21 cellular contexts compared by ENCODE assay signal in genomic region chr14:34437729-34438080, GRCh38.
"Had no signal": no experiment of that assay in that cellular context is flagged by ENCODE, and none has a peak within 500 bp of the region (broad histone marks: within the 10 kb centered on the region; RNA-seq: fewer than 3 reads in every experiment).

No MANE protein-coding gene starts in this region.

- H3K4me1 ChIP-seq: ascending aorta had no signal

- H3K9me3 Mint-ChIP-seq: activated B cell treated with CpG ODN at 0.5 μM for 24 hours; activated naive CD4-positive, alpha-beta T cell treated with anti-CD3 and anti-CD28 coated beads, Interleukin-2, amount 50 U/mL, for 72 hours; activated T-cell treated with anti-CD3 and anti-CD28 coated beads, Interleukin-2, amount 50 U/mL, for 24 hours; activated T-helper 17 cell treated with anti-CD3 and anti-CD28 coated beads, Interleukin-2, amount 50 U/mL, for 72 hours; stimulated activated effector memory CD8-positive, alpha-beta T cell treated with anti-CD3 and anti-CD28 coated beads, Interleukin-12 subunit alpha, Interleukin-12 subunit beta, amount 100 ng/mL, for 72 hours had no signal

- H3K36me3 Mint-ChIP-seq: stimulated activated effector memory CD8-positive, alpha-beta T cell treated with anti-CD3 and anti-CD28 coated beads, Interleukin-12 subunit alpha, Interleukin-12 subunit beta, amount 100 ng/mL, for 72 hours had no signal

- H3K4me3 ChIP-seq: ascending aorta, left lung, thoracic aorta had no signal

- H2AFZ ChIP-seq: parathyroid adenoma had no signal

- H3K9ac ChIP-seq: parathyroid adenoma had no signal

- H3K27me3 ChIP-seq: ascending aorta, brain microvascular endothelial cell, left lung had no signal

- H3K27ac Mint-ChIP-seq: activated CD4-positive, alpha-beta T cell treated with anti-CD3 and anti-CD28 coated beads for 36 hours; activated T-cell treated with anti-CD3 and anti-CD28 coated beads, Interleukin-2, amount 50 U/mL, for 24 hours; activated T-helper 17 cell treated with anti-CD3 and anti-CD28 coated beads, Interleukin-2, amount 50 U/mL, for 72 hours; stimulated activated effector memory CD8-positive, alpha-beta T cell treated with anti-CD3 and anti-CD28 coated beads, Interleukin-12 subunit alpha, Interleukin-12 subunit beta, amount 100 ng/mL, for 72 hours had no signal

- H3K27ac ChIP-seq: ascending aorta, epithelial cell of prostate, left lung, parathyroid adenoma, thoracic aorta had no signal

- H3K4me1 Mint-ChIP-seq: activated CD4-positive, alpha-beta T cell treated with anti-CD3 and anti-CD28 coated beads for 36 hours had no signal

- H3K36me3 ChIP-seq: brain microvascular endothelial cell, thoracic aorta had no signal

- H3K9me3 ChIP-seq: ascending aorta, left lung, thoracic aorta had no signal

- H3K4me3 Mint-ChIP-seq: activated B cell treated with CpG ODN at 0.5 μM for 24 hours; activated CD4-positive, alpha-beta T cell treated with anti-CD3 and anti-CD28 coated beads for 36 hours; activated T-cell treated with anti-CD3 and anti-CD28 coated beads, Interleukin-2, amount 50 U/mL, for 24 hours; activated T-helper 17 cell treated with anti-CD3 and anti-CD28 coated beads, Interleukin-2, amount 50 U/mL, for 72 hours; stimulated activated effector memory CD8-positive, alpha-beta T cell treated with anti-CD3 and anti-CD28 coated beads, Interleukin-12 subunit alpha, Interleukin-12 subunit beta, amount 100 ng/mL, for 72 hours had no signal

- DNase-seq: activated B cell treated with CpG ODN at 0.5 μM for 24 hours; activated CD4-positive, alpha-beta T cell treated with anti-CD3 and anti-CD28 coated beads for 36 hours; activated CD4-positive, alpha-beta T cell treated with anti-CD3 and anti-CD28 coated beads, Interleukin-2, amount 50 U/mL, for 4 hours; activated CD8-positive, alpha-beta memory T cell treated with anti-CD3 and anti-CD28 coated beads for 24 hours; activated CD8-positive, alpha-beta memory T cell treated with anti-CD3 and anti-CD28 coated beads, Interleukin-2, amount 50 U/mL, for 4 hours; activated T-cell treated with anti-CD3 and anti-CD28 coated beads, Interleukin-2, amount 50 U/mL, for 24 hours; brain microvascular endothelial cell; central memory CD4-positive, alpha-beta T cell; kidney glomerular epithelial cell; left lung; nucleus accumbens; right cardiac atrium; stimulated activated CD4-positive, alpha-beta T cell treated with anti-CD3 and anti-CD28 coated beads, Interleukin-12 subunit alpha, Interleukin-12 subunit beta, amount 100 ng/mL, for 4 hours; T-helper 9 cell had no signal

- H3K27me3 Mint-ChIP-seq: activated B cell treated with CpG ODN at 0.5 μM for 24 hours; activated CD4-positive, alpha-beta T cell treated with anti-CD3 and anti-CD28 coated beads for 36 hours; activated T-cell treated with anti-CD3 and anti-CD28 coated beads, Interleukin-2, amount 50 U/mL, for 24 hours; activated T-helper 17 cell treated with anti-CD3 and anti-CD28 coated beads, Interleukin-2, amount 50 U/mL, for 72 hours had no signal
